1 cellular context compared by ENCODE assay signal in genomic region chr19:48836089-48837017, GRCh38.
TF ChIP-seq lines count a peak whose summit lies in the region.

HSD17B14 (minus strand) TSS chr19:48836491; CDS start chr19:48836411, 80 bp downstream.

TF ChIP-seq in K562, 482 proteins besides CTCF, POLR2A, EP300 and RAD21 (continued from another document):
- peak in 1 of 2 experiments; percentile 93; a peak in 2 of 4 replicates for TF ChIP-seq MLLT1 (IDR thresholded peaks at IDR 0.05)
- TF ChIP-seq ZBTB33 (CRISPR knock-in tag; IDR thresholded peaks at IDR 0.05) = 0 out of 2 replicates have a peak, but pooled peaks have one; percentile 9
- peak; percentile 3; the same call in 1 of the 2 replicates for TF ChIP-seq STAG1 (CRISPR knock-in tag; IDR thresholded peaks at IDR 0.05; ENCODE audit: borderline replicate concordance)
- peak; percentile 4; the same call in 1 of the 2 replicates for TF ChIP-seq EP400 (IDR thresholded peaks at IDR 0.05)
- no peak for TF ChIP-seq NR4A1 (CRISPR knock-in tag; IDR thresholded peaks at IDR 0.05)
- TF ChIP-seq NR4A1 (tag; IDR thresholded peaks at IDR 0.05) = peak; percentile 53; the same call in 1 of the 2 replicates
- 0 out of 2 replicates have a peak, but pooled peaks have one; percentile 3 for TF ChIP-seq CREB3 (tag; conservative IDR thresholded peaks at IDR 0.05; ENCODE audit: low read depth)
- TF ChIP-seq HDGF (IDR thresholded peaks at IDR 0.05) = no peak
- TF ChIP-seq MTA3 (IDR thresholded peaks at IDR 0.05; ENCODE audit: borderline replicate concordance) = 0 out of 2 replicates have a peak, but pooled peaks have one; percentile 14
- TF ChIP-seq MCM7 (IDR thresholded peaks at IDR 0.05) = no peak
- no peak for TF ChIP-seq ZNF668 (CRISPR knock-in tag; IDR thresholded peaks at IDR 0.05)
- no peak for TF ChIP-seq NR2C2 (CRISPR knock-in tag; IDR thresholded peaks at IDR 0.05)
- TF ChIP-seq NR2C2 (tag; IDR thresholded peaks at IDR 0.05) = peak; percentile 36; the same call in 1 of the 2 replicates
- peak; percentile 33; the same call in 1 of the 2 replicates for TF ChIP-seq ZFX (CRISPR knock-in tag; IDR thresholded peaks at IDR 0.05)
